Comparison of ENCODE assay signal across 14 cellular contexts in the genomic region with DNA sequence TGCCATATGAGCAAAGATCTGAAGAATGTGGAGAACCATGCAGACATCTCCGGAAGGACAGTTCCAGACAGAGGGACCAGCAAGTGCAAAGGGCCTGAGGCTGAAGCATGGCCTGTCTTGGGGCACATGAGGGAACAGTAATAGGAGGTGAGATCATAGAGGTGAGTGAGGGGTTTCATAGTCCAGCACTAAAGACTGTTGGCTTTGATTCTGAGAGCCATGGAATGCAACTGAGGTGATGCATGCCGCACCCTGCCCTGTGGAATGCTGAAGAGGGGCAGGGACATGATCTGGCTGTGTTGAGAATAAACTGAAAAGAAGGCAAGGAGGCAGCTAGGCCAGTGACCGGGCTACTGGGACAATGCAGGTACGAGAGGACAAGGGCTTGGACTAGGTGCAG.
A peak's percentile ranks its signal among the peaks of the same experiment; 100 is the strongest.
DNase-seq lines count a peak whose midpoint lies in the region; ATAC-seq, FAIRE-seq and TF ChIP-seq lines count a peak whose summit lies in the region.
"Had no signal": no experiment of that assay in that cellular context is flagged by ENCODE, and none has a peak within 500 bp of the region (broad histone marks: within the 10 kb centered on the region; RNA-seq: fewer than 3 reads in every experiment).

No MANE protein-coding gene starts in this region.

- intact Hi-C loops in head of caudate nucleus (cut with DNase I) = no loop called here

- H2AFZ ChIP-seq in astrocyte (ENCODE audit: low read depth, low read length) = no peak overlapping the region

- ATAC-seq in GM19467 (IDR thresholded peaks at IDR 0.05; ENCODE audit: unreplicated experiment) = no peak

- no peaks in the 10 kb centered on the region for H3K27me3 Mint-ChIP-seq in activated naive CD4-positive, alpha-beta T cell treated with anti-CD3 and anti-CD28 coated beads, Interleukin-2, amount 50 U/mL, for 24 hours
- no peaks in the 10 kb centered on the region for H3K27me3 Mint-ChIP-seq in astrocyte (ENCODE audit: low read depth, unreplicated experiment)
- peaks cover 14% of the 10 kb centered on the region for H3K27me3 Mint-ChIP-seq in type B pancreatic cell

- no peak overlapping the region for H3K4ac ChIP-seq in mesendoderm (ENCODE audit: low read depth, low read length)

- H2BK120ac ChIP-seq in mesendoderm (ENCODE audit: low read depth, low read length) = no peak overlapping the region

- WGBS in mesendoderm (ENCODE audit: extremely low coverage, insufficient coverage, low lambda C conversion rate) = no CpG with 5 or more reads among the region's 4 CpGs

- H3K4me3 ChIP-seq in astrocyte (ENCODE audit: insufficient read depth, low read depth, low read length) (no peak overlapping the region), mesendoderm (ENCODE audit: low read length) (no peak overlapping the region)

- no peak overlapping the region for H4K8ac ChIP-seq in mesendoderm (ENCODE audit: low read depth, low read length)

- peaks cover 20% of the 10 kb centered on the region for H3K4me1 Mint-ChIP-seq in activated naive CD4-positive, alpha-beta T cell treated with anti-CD3 and anti-CD28 coated beads, Interleukin-2, amount 50 U/mL, for 24 hours
- H3K4me1 Mint-ChIP-seq in astrocyte (ENCODE audit: low read depth, unreplicated experiment) (peaks cover 36% of the 10 kb centered on the region), type B pancreatic cell (ENCODE audit: unreplicated experiment) (peaks cover 12% of the 10 kb centered on the region)

- no peak overlapping the region for H3K4me2 ChIP-seq in astrocyte (ENCODE audit: low read length)
- no peak overlapping the region for H3K4me2 ChIP-seq in mesendoderm (ENCODE audit: low read length)

- no peak overlapping the region for H3K27ac ChIP-seq in astrocyte (ENCODE audit: low read depth, low read length)
- no peak overlapping the region for H3K27ac ChIP-seq in mesendoderm (ENCODE audit: low read depth, low read length)

- H3K36me3 ChIP-seq in astrocyte (ENCODE audit: insufficient read depth, low read length) (no peaks in the 10 kb centered on the region), mesendoderm (ENCODE audit: control insufficient read depth, insufficient read depth, low read length) (no peaks in the 10 kb centered on the region)

- DNase-seq in activated naive CD4-positive, alpha-beta T cell treated with anti-CD3 and anti-CD28 coated beads, Interleukin-2, amount 50 U/mL, for 16 hours = no peak
- no peak for DNase-seq in astrocyte (ENCODE audit: low read depth)
- peak; percentile 71 for DNase-seq in mesendoderm
- no peak for DNase-seq in type B pancreatic cell (ENCODE audit: extremely low spot score, unreplicated experiment)
- DNase-seq in head of caudate nucleus = no peak
- no peak for DNase-seq in cortex of kidney (lab: John Stamatoyannopoulos, UW)
- DNase-seq: GF-D8; NCI-H187 treated with DMSO at 0.1 percent for 48 hours; nucleus accumbens; stimulated activated CD4-positive, alpha-beta T cell treated with anti-CD3 and anti-CD28 coated beads, Interleukin-2, amount 100 ng/mL, for 48 hours; SW 1271 had no signal

- peaks cover 5% of the 10 kb centered on the region for H3K36me3 Mint-ChIP-seq in activated naive CD4-positive, alpha-beta T cell treated with anti-CD3 and anti-CD28 coated beads, Interleukin-2, amount 50 U/mL, for 24 hours
- H3K36me3 Mint-ChIP-seq in astrocyte (ENCODE audit: low read depth, unreplicated experiment) = peaks cover 24% of the 10 kb centered on the region
- no peaks in the 10 kb centered on the region for H3K36me3 Mint-ChIP-seq in type B pancreatic cell

- H3K79me1 ChIP-seq in mesendoderm (ENCODE audit: low read length) = no peaks in the 10 kb centered on the region

- no peak for FAIRE-seq in astrocyte (lab: Jason Lieb, UNC)
- FAIRE-seq: islet of Langerhans had no signal

- H3K9me3 Mint-ChIP-seq in activated naive CD4-positive, alpha-beta T cell treated with anti-CD3 and anti-CD28 coated beads, Interleukin-2, amount 50 U/mL, for 24 hours = no peaks in the 10 kb centered on the region
- H3K9me3 Mint-ChIP-seq in astrocyte (ENCODE audit: unreplicated experiment) (no peaks in the 10 kb centered on the region), type B pancreatic cell (no peaks in the 10 kb centered on the region)

- no peaks in the 10 kb centered on the region for H3K27me3 ChIP-seq in astrocyte (ENCODE audit: insufficient read depth, low read length)
- H3K27me3 ChIP-seq in mesendoderm (ENCODE audit: insufficient read depth, low read length, poor library complexity) = no peaks in the 10 kb centered on the region

- H3K4me3 Mint-ChIP-seq in activated naive CD4-positive, alpha-beta T cell treated with anti-CD3 and anti-CD28 coated beads, Interleukin-2, amount 50 U/mL, for 24 hours = peak overlapping the region; percentile 31
- H3K4me3 Mint-ChIP-seq in astrocyte (ENCODE audit: unreplicated experiment) (peak overlapping the region; percentile 36), type B pancreatic cell (no peak overlapping the region)

- peak overlapping the region; percentile 94 for H3K27ac Mint-ChIP-seq in activated naive CD4-positive, alpha-beta T cell treated with anti-CD3 and anti-CD28 coated beads, Interleukin-2, amount 50 U/mL, for 24 hours
- H3K27ac Mint-ChIP-seq in astrocyte (ENCODE audit: unreplicated experiment) = peak overlapping the region; percentile 85
- H3K27ac Mint-ChIP-seq in type B pancreatic cell = peak overlapping the region; percentile 66

- no peak overlapping the region for H4K5ac ChIP-seq in mesendoderm (ENCODE audit: low read length)

- H3K79me2 ChIP-seq in astrocyte (ENCODE audit: insufficient read depth, low read length) (no peaks in the 10 kb centered on the region), mesendoderm (ENCODE audit: control insufficient read depth, insufficient read depth, low read length) (no peaks in the 10 kb centered on the region)

- TF ChIP-seq CTCF in astrocyte (IDR thresholded peaks at IDR 0.05; ENCODE audit: insufficient read depth, low read depth, low read length) (no peak), type B pancreatic cell (conservative IDR thresholded peaks at IDR 0.05) (no peak)

- no peak overlapping the region for H3K18ac ChIP-seq in mesendoderm (ENCODE audit: low read length)

- no peak overlapping the region for H2BK15ac ChIP-seq in mesendoderm (replicated peaks; ENCODE audit: low read depth)

- H4K20me1 ChIP-seq in astrocyte (ENCODE audit: insufficient read depth, low read length) = peaks cover 4% of the 10 kb centered on the region

- no peak overlapping the region for H3K56ac ChIP-seq in mesendoderm (ENCODE audit: low read length)

- H3K23ac ChIP-seq in mesendoderm (ENCODE audit: low read length) = no peak overlapping the region

- no peaks in the 10 kb centered on the region for H3K9me3 ChIP-seq in astrocyte (ENCODE audit: insufficient read depth, low read depth, low read length)

- H3K9ac ChIP-seq in astrocyte (ENCODE audit: low read length) = no peak overlapping the region
- H3K9ac ChIP-seq in mesendoderm (ENCODE audit: low read length) = no peak overlapping the region

- no peak overlapping the region for H2AK5ac ChIP-seq in mesendoderm (ENCODE audit: low read length)

- peaks cover 3% of the 10 kb centered on the region for H3K4me1 ChIP-seq in astrocyte (ENCODE audit: insufficient read depth, low read length)
- no peaks in the 10 kb centered on the region for H3K4me1 ChIP-seq in mesendoderm (ENCODE audit: control insufficient read depth, low read depth, low read length)

- H2BK5ac ChIP-seq in mesendoderm (ENCODE audit: low read length) = no peak overlapping the region
